11 cellular contexts compared by ENCODE assay signal in the genomic region with DNA sequence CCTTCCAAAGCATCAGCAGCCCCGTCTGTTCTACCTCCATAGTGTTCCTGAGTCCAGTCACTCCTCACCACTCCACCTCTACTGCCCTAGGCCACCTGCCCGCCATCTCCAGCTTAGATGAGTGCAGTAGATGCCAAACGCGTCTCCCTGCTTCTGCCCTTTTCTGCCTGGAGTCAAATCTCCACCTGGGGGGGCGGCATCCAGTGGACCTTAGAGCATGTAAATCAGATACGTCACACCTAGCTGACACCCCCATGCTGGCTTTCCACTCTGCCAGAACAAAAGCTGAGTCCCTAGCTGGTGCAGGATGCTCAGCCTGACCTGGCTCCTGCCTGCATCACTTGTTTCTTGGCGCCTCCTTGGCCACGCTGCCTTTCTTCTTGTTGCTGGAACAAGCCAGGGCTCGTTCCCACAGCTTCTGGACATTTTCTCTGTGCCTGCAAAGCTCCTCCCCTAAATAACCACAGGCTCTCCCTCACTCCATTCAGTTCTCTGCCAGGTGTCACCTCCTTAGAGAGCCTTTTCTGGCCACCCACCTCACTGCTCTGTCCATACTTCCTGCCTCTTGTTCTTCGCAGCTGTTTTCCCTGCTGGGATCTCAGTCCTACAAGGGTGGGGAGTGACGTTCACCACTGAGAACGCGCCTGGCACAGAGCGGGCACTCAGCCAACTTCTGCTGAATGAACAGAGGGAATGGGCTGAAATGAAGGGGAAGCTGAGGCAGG. TPM values are rescaled to one million over a fixed set of nuclear protein-coding genes. Genes with fewer than 3 reads are reported as not detected.
DNase-seq lines count a peak whose midpoint lies in the region; ATAC-seq, FAIRE-seq and TF ChIP-seq lines count a peak whose summit lies in the region.
"Had no signal": no experiment of that assay in that cellular context is flagged by ENCODE, and none has a peak within 500 bp of the region (broad histone marks: within the 10 kb centered on the region; RNA-seq: fewer than 3 reads in every experiment).

No MANE protein-coding gene starts in this region.

- CTCF ChIA-PET in H1 (lab: Charles Lee; ENCODE audit: partially characterized antibody), result interaction anchor here (0.5 to 29.0 kb wide), 16 partner anchors 8 to 302 kb away, joined by 3 to 610 read pairs (median 6); a partner anchor contains a TSS

- H3K79me1 ChIP-seq in H1 (ENCODE audit: low read depth, low read length), result peaks cover 19% of the 10 kb centered on the region

- DNase-seq in DMS153 treated with DMSO at 0.1 percent for 48 hours (lab: John Stamatoyannopoulos, UW; ENCODE audit: unreplicated experiment), result peak; percentile 19
- peak; percentile 47 for DNase-seq in NCI-H2107 (lab: John Stamatoyannopoulos, UW)
- DNase-seq in H1 (ENCODE audit: low read depth in 1 of 2, low spot score in 2 of 2), result no peak
- DNase-seq in osteocyte (ENCODE audit: extremely low spot score, unreplicated experiment), result no peak
- no peak for DNase-seq in effector memory CD8-positive, alpha-beta T cell
- no peak for DNase-seq in T-helper 1 cell
- DNase-seq in OCI-M1 (lab: John Stamatoyannopoulos, UW), result no peak
- DNase-seq: activated naive CD4-positive, alpha-beta T cell treated with Interleukin-2 at 50 U/mL for 16 hours; MM.1S had no signal

- no peak for TF ChIP-seq RAD21 in H1 (IDR thresholded peaks at IDR 0.05 in 1 of 2, conservative IDR thresholded peaks at IDR 0.05 in 1 of 2; ENCODE audit: low read depth in 2 of 2, low read length in 2 of 2)

- no peak overlapping the region for H4K91ac ChIP-seq in H1 (replicated peaks; ENCODE audit: insufficient read length, low read length)

- H2AFZ ChIP-seq in H1 (ENCODE audit: low read length), result no peak overlapping the region

- H3K36me3 ChIP-seq in H1 (ENCODE audit: control insufficient read depth in 2 of 4, insufficient read depth in 4 of 4, low read length in 3 of 4), result peaks cover 35 to 65% (median 54%) of the 10 kb centered on the region in 4 experiments
- H3K36me3 ChIP-seq: right lobe of liver had no signal

- H2BK5ac ChIP-seq in H1 (ENCODE audit: low read depth, low read length), result peak overlapping the region; percentile 75

- 0 out of 2 replicates have a peak overlapping the region, but pooled peaks have one; percentile 30 for H2AK5ac ChIP-seq in H1 (ENCODE audit: low read depth, low read length)

- 82% methylated on average over 14 of the region's 14 CpGs; no CpG with 5 or more reads in 1 of the 2 experiments for WGBS in H1 (ENCODE audit: extremely low coverage in 1 of 2, insufficient coverage in 1 of 2, insufficient read length in 1 of 2, insufficient replicate concordance in 2 of 2, low coverage in 1 of 2, low lambda C conversion rate in 2 of 2, missing lambda C conversion rate in 1 of 2), 2 experiments

- no peak for TF ChIP-seq POLR2A in H1 (IDR thresholded peaks at IDR 0.05; ENCODE audit: control extremely low read depth in 1 of 2, low read depth in 2 of 2, low read length in 2 of 2)

- no peak overlapping the region for H2BK12ac ChIP-seq in H1 (ENCODE audit: low read depth, low read length)

- H4K20me1 ChIP-seq in H1 (replicated peaks in 1 of 2; ENCODE audit: control insufficient read depth in 1 of 2, insufficient read depth in 2 of 2, low read length in 2 of 2), result peaks cover 4 to 37% of the 10 kb centered on the region in 2 experiments

- no peaks in the 10 kb centered on the region for H3K27me3 Mint-ChIP-seq in osteocyte (ENCODE audit: unreplicated experiment)
- peaks cover 0 to 17% of the 10 kb centered on the region in 2 donors for H3K27me3 Mint-ChIP-seq in effector memory CD8-positive, alpha-beta T cell

- TF ChIP-seq EP300 in H1 (IDR thresholded peaks at IDR 0.05; ENCODE audit: borderline replicate concordance in 1 of 2, low read depth in 2 of 2, low read length in 2 of 2), result no peak

- peaks cover 35% of the 10 kb centered on the region for H3K36me3 Mint-ChIP-seq in osteocyte (ENCODE audit: unreplicated experiment)
- peaks cover 4% of the 10 kb centered on the region for H3K36me3 Mint-ChIP-seq in effector memory CD8-positive, alpha-beta T cell (ENCODE audit: insufficient read depth)

- no peak overlapping the region for H2BK15ac ChIP-seq in H1 (ENCODE audit: low read length)

- no peak overlapping the region for H4K5ac ChIP-seq in H1 (ENCODE audit: insufficient read length, low read depth, low read length)

- H3K4me3 Mint-ChIP-seq in osteocyte (ENCODE audit: unreplicated experiment), result no peak overlapping the region
- H3K4me3 Mint-ChIP-seq in effector memory CD8-positive, alpha-beta T cell, result no peak overlapping the region

- H3K4me3 ChIP-seq in H1 (ENCODE audit: extremely low read depth in 1 of 4, insufficient read depth in 2 of 4, low read depth in 3 of 4, low read length in 4 of 4), result no peak overlapping the region
- H3K4me3 ChIP-seq: right lobe of liver had no signal

- FAIRE-seq in H1 (lab: Jason Lieb, UNC), result no peak

- H3K23me2 ChIP-seq in H1 (ENCODE audit: low read depth, low read length), result peaks cover 18% of the 10 kb centered on the region

- H3K14ac ChIP-seq in H1 (ENCODE audit: insufficient read length), result no peak overlapping the region

- peaks cover 6 to 60% of the 10 kb centered on the region in 2 experiments for H3K79me2 ChIP-seq in H1 (ENCODE audit: control insufficient read depth in 1 of 2, insufficient read depth in 2 of 2, low read length in 2 of 2)

- no peak for ATAC-seq in effector memory CD8-positive, alpha-beta T cell (replicated peaks)
- ATAC-seq in HG03378 (IDR thresholded peaks at IDR 0.05; ENCODE audit: unreplicated experiment), result no peak
- ATAC-seq: right lobe of liver had no signal

- H3K56ac ChIP-seq in H1 (replicated peaks; ENCODE audit: insufficient read length, low read depth, low read length), result no peak overlapping the region

- POLR2A ChIA-PET in H1 (lab: Charles Lee; ENCODE audit: partially characterized antibody), result interaction anchor here (0.7 to 19.5 kb wide), 7 partner anchors 8 to 148 kb away, joined by 3 to 452 read pairs (median 4); no protein-coding TSS in a partner anchor

- no peak overlapping the region for H3K18ac ChIP-seq in H1 (ENCODE audit: extremely low read depth, low read length)

- H3K4me1 Mint-ChIP-seq in osteocyte (ENCODE audit: unreplicated experiment), result peaks cover 52% of the 10 kb centered on the region
- peaks cover 16% of the 10 kb centered on the region in 2 donors for H3K4me1 Mint-ChIP-seq in effector memory CD8-positive, alpha-beta T cell (ENCODE audit: low read depth in 2 of 2)

- peaks cover 6 to 23% (median 18%) of the 10 kb centered on the region in 4 experiments for H3K4me1 ChIP-seq in H1 (replicated peaks in 1 of 4; ENCODE audit: control insufficient read depth in 3 of 4, insufficient read depth in 4 of 4, low read length in 3 of 4)
- H3K4me1 ChIP-seq: right lobe of liver had no signal

- TF ChIP-seq CTCF in H1 (IDR thresholded peaks at IDR 0.05; ENCODE audit: control extremely low read depth in 1 of 3, insufficient read depth in 1 of 3, low read depth in 1 of 3, low read length in 3 of 3) (no peak), osteocyte (IDR thresholded peaks at IDR 0.05) (no peak)

- no peak overlapping the region for H4K8ac ChIP-seq in H1 (ENCODE audit: extremely low read depth, insufficient read depth, low read length)

- H3K4ac ChIP-seq in H1 (replicated peaks; ENCODE audit: insufficient read length, low read depth, low read length), result no peak overlapping the region

- H3K4me2 ChIP-seq in H1 (ENCODE audit: insufficient read depth in 1 of 2, low read depth in 2 of 2, low read length in 2 of 2), result no peak overlapping the region

- H2BK120ac ChIP-seq in H1 (replicated peaks; ENCODE audit: low read depth, low read length), result no peak overlapping the region

- H3K9me3 Mint-ChIP-seq in osteocyte (ENCODE audit: unreplicated experiment), result no peaks in the 10 kb centered on the region
- no peaks in the 10 kb centered on the region for H3K9me3 Mint-ChIP-seq in effector memory CD8-positive, alpha-beta T cell

- H3K27ac Mint-ChIP-seq in osteocyte (ENCODE audit: unreplicated experiment), result peak overlapping the region; percentile 68
- no peak overlapping the region for H3K27ac Mint-ChIP-seq in effector memory CD8-positive, alpha-beta T cell

- no peak overlapping the region for H3K23ac ChIP-seq in H1 (ENCODE audit: insufficient read length)

- H2BK20ac ChIP-seq in H1 (ENCODE audit: low read length), result peak overlapping the region; percentile 61; the same call in 1 of the 2 replicates

- H3K9me3 ChIP-seq in H1 (ENCODE audit: insufficient read depth in 2 of 2, low read depth in 1 of 2, low read length in 1 of 2), result no peaks in the 10 kb centered on the region
- H3K9me3 ChIP-seq: right lobe of liver had no signal

- H3K27me3 ChIP-seq in H1 (replicated peaks in 1 of 4; ENCODE audit: control insufficient read depth in 3 of 4, extremely low read depth in 1 of 4, insufficient read depth in 3 of 4, low read length in 3 of 4), result no peaks in the 10 kb centered on the region
- H3K27me3 ChIP-seq: right lobe of liver had no signal

- H3K27ac ChIP-seq in H1 (ENCODE audit: low read depth, low read length), result 0 out of 2 replicates have a peak overlapping the region, but pooled peaks have one; percentile 16
- H3K27ac ChIP-seq: right lobe of liver had no signal

- no peak overlapping the region for H3K9ac ChIP-seq in H1 (replicated peaks in 1 of 4; ENCODE audit: extremely low read depth in 1 of 4, low read depth in 3 of 4, low read length in 3 of 4)

RNA-seq across cellular contexts. Expression of a gene that starts 5.8 kb away (rescaled TPM):
- total RNA-seq in H1 (2021; fragmentation: NEBNext Ultra II Directional; extraction: Animal tissue kit (Norgen Biotek cat#: 25700)), result 181 and 182 TPM in 2 replicates
- 99.4 and 134 TPM in 2 replicates for polyA plus RNA-seq in H1 (2011; rRNA removed)
- 110 TPM for polyA plus RNA-seq in H1 (2011; cell fraction: cytosol; rRNA removed)
- polyA plus RNA-seq in H1 (2011; cell fraction: nucleus; rRNA removed), result 240 TPM
- polyA plus RNA-seq in H1 (2012, experiment 1 of 2), result 139 to 201 TPM (median 179 TPM) in 4 replicates
- 146 TPM for polyA plus RNA-seq in H1 (2012, experiment 2 of 2)
- 128 TPM for polyA plus RNA-seq in H1 (2013, experiment 1 of 2)
- 135 TPM for polyA plus RNA-seq in H1 (2013, experiment 2 of 2)
- polyA minus RNA-seq in H1 (2011; rRNA and poly(A)+ RNA removed), result 116 and 120 TPM in 2 replicates
- polyA minus RNA-seq in H1 (2011; cell fraction: cytosol; rRNA and poly(A)+ RNA removed), result 196 TPM
- polyA minus RNA-seq in H1 (2011; cell fraction: nucleus; rRNA and poly(A)+ RNA removed), result 121 TPM
- 130 and 146 TPM in 2 replicates for total RNA-seq in osteocyte

RNA-seq across cellular contexts. Expression of a gene that starts 17.9 kb away (rescaled TPM):
- 49.5 and 53.4 TPM in 2 replicates for total RNA-seq in H1 (2021; fragmentation: NEBNext Ultra II Directional; extraction: Animal tissue kit (Norgen Biotek cat#: 25700))
- 42.3 and 46.2 TPM in 2 replicates for polyA plus RNA-seq in H1 (2011; rRNA removed)
- polyA plus RNA-seq in H1 (2011; cell fraction: cytosol; rRNA removed), result 42.7 TPM
- polyA plus RNA-seq in H1 (2011; cell fraction: nucleus; rRNA removed), result 147 TPM
- 36.6 to 48.0 TPM (median 43.7 TPM) in 4 replicates for polyA plus RNA-seq in H1 (2012, experiment 1 of 2)
- 81.6 TPM for polyA plus RNA-seq in H1 (2012, experiment 2 of 2)
- polyA plus RNA-seq in H1 (2013, experiment 1 of 2), result 42.6 TPM
- 40.8 TPM for polyA plus RNA-seq in H1 (2013, experiment 2 of 2)
- polyA minus RNA-seq in H1 (2011; rRNA and poly(A)+ RNA removed), result 27.0 and 29.0 TPM in 2 replicates
- 13.8 TPM for polyA minus RNA-seq in H1 (2011; cell fraction: cytosol; rRNA and poly(A)+ RNA removed)
- 39.6 TPM for polyA minus RNA-seq in H1 (2011; cell fraction: nucleus; rRNA and poly(A)+ RNA removed)
- 35.5 and 39.3 TPM in 2 replicates for total RNA-seq in osteocyte

RNA-seq across cellular contexts. Expression of a gene that starts 24.0 kb away (rescaled TPM):
- total RNA-seq in H1 (2021; fragmentation: NEBNext Ultra II Directional; extraction: Animal tissue kit (Norgen Biotek cat#: 25700)), result 41.2 and 47.7 TPM in 2 replicates
- polyA plus RNA-seq in H1 (2011; rRNA removed), result 26.8 and 34.8 TPM in 2 replicates
- polyA plus RNA-seq in H1 (2011; cell fraction: cytosol; rRNA removed), result 36.0 TPM
- polyA plus RNA-seq in H1 (2011; cell fraction: nucleus; rRNA removed), result 180 TPM
- 20.8 to 48.2 TPM (median 43.6 TPM) in 4 replicates for polyA plus RNA-seq in H1 (2012, experiment 1 of 2)
- polyA plus RNA-seq in H1 (2012, experiment 2 of 2), result 31.4 TPM
- polyA plus RNA-seq in H1 (2013, experiment 1 of 2), result 25.2 TPM
- 23.4 TPM for polyA plus RNA-seq in H1 (2013, experiment 2 of 2)
- polyA minus RNA-seq in H1 (2011; rRNA and poly(A)+ RNA removed), result 34.0 and 41.2 TPM in 2 replicates
- 25.2 TPM for polyA minus RNA-seq in H1 (2011; cell fraction: cytosol; rRNA and poly(A)+ RNA removed)
- polyA minus RNA-seq in H1 (2011; cell fraction: nucleus; rRNA and poly(A)+ RNA removed), result 32.4 TPM
- 44.0 and 46.4 TPM in 2 replicates for total RNA-seq in osteocyte

RNA-seq across cellular contexts. Expression of a gene that starts 41.9 kb away (rescaled TPM):
- not detected in 2 replicates for total RNA-seq in H1 (2021; fragmentation: NEBNext Ultra II Directional; extraction: Animal tissue kit (Norgen Biotek cat#: 25700))
- polyA plus RNA-seq in H1 (2011; rRNA removed), result not detected in 2 replicates
- polyA plus RNA-seq in H1 (2011; cell fraction: cytosol; rRNA removed), result not detected
- not detected for polyA plus RNA-seq in H1 (2011; cell fraction: nucleus; rRNA removed)
- polyA plus RNA-seq in H1 (2012, experiment 1 of 2), result not detected in 4 replicates
- not detected for polyA plus RNA-seq in H1 (2012, experiment 2 of 2)
- not detected for polyA plus RNA-seq in H1 (2013, experiment 1 of 2)
- polyA plus RNA-seq in H1 (2013, experiment 2 of 2), result not detected
- polyA minus RNA-seq in H1 (2011; rRNA and poly(A)+ RNA removed), result not detected in 2 replicates
- not detected for polyA minus RNA-seq in H1 (2011; cell fraction: cytosol; rRNA and poly(A)+ RNA removed)
- not detected for polyA minus RNA-seq in H1 (2011; cell fraction: nucleus; rRNA and poly(A)+ RNA removed)
- total RNA-seq in osteocyte, result not detected in 2 replicates
- total RNA-seq: right lobe of liver had no signal

RNA-seq across cellular contexts. Expression of a gene that starts 50.7 kb away (rescaled TPM):
- 0.08 and 0.37 TPM in 2 replicates for total RNA-seq in H1 (2021; fragmentation: NEBNext Ultra II Directional; extraction: Animal tissue kit (Norgen Biotek cat#: 25700))
- polyA plus RNA-seq in H1 (2011; rRNA removed), result 0.15 and 0.22 TPM in 2 replicates
- polyA plus RNA-seq in H1 (2011; cell fraction: cytosol; rRNA removed), result 0.18 TPM
- polyA plus RNA-seq in H1 (2011; cell fraction: nucleus; rRNA removed), result 0.41 TPM
- 0.19 to 0.34 TPM (median 0.26 TPM) in 4 replicates for polyA plus RNA-seq in H1 (2012, experiment 1 of 2)
- polyA plus RNA-seq in H1 (2012, experiment 2 of 2), result not detected
- 0.59 TPM for polyA plus RNA-seq in H1 (2013, experiment 1 of 2)
- 0.50 TPM for polyA plus RNA-seq in H1 (2013, experiment 2 of 2)
- 0.10 and 0.13 TPM in 2 replicates for polyA minus RNA-seq in H1 (2011; rRNA and poly(A)+ RNA removed)
- not detected for polyA minus RNA-seq in H1 (2011; cell fraction: cytosol; rRNA and poly(A)+ RNA removed)
- polyA minus RNA-seq in H1 (2011; cell fraction: nucleus; rRNA and poly(A)+ RNA removed), result not detected
- total RNA-seq in osteocyte, result not detected in 2 replicates
- total RNA-seq: right lobe of liver had no signal

Comparison
In these comparisons a context has a peak if more than half of its experiments do, and no peak if none do; other contexts are left out.
1. DNase-seq: peak in DMS153 treated with DMSO at 0.1 percent for 48 hours (single experiment) and NCI-H2107 (single experiment); none in H1 (0 of 2), osteocyte (single experiment), effector memory CD8-positive, alpha-beta T cell (0 of 3), T-helper 1 cell (0 of 5) and OCI-M1 (single experiment).